Comparison of ENCODE assay signal across 10 cellular contexts in the genomic region with DNA sequence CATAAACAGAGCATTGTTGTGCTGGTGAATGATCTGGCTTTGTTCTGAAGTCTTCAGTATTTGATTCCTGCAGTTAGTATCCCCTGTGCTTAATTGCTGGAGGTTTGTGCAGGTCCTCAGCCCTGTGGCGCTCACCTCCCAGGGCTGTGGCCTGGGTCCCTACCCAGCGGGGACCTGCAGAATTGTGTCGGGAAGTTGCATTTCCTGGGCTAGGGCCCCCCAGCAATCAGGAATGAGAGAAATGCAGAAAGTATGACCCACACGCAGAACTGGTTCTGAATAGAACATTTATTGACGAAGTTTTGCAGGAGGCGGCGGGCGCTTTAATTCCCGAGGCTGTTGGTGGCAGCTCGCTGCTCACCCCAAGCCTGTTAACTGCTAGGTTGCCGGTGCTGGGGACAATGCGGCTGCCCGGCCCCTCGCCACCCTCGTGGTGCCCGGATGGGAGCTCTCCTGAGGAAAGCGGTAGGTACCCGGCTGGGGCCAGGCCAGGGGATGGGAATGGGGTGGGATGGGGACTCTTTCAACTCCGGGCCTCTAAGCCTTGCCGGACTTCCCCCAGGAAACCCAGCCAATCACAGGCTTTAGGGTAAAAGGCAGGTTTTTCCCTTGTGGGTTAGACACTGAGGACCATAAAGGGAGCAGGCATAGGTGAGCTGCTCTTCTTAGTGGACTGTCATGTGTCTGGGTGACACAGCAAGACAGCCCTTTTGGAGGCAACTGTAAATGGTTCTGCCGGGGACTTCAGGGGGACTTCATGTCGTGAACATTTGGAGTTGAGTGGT. TPM values are rescaled to one million over a fixed set of nuclear protein-coding genes. Genes with fewer than 3 reads are reported as not detected.
DNase-seq lines count a peak whose midpoint lies in the region; ATAC-seq and TF ChIP-seq lines count a peak whose summit lies in the region.
"Had no signal": no experiment of that assay in that cellular context is flagged by ENCODE, and none has a peak within 500 bp of the region (broad histone marks: within the 10 kb centered on the region; RNA-seq: fewer than 3 reads in every experiment).

No MANE protein-coding gene starts in this region.

- no peak for ATAC-seq in GM19452 (IDR thresholded peaks at IDR 0.05; ENCODE audit: unreplicated experiment)
- ATAC-seq in GM18517 (IDR thresholded peaks at IDR 0.05; ENCODE audit: unreplicated experiment), result no peak

- H3K27ac ChIP-seq in endodermal cell (ENCODE audit: low read depth, low read length), result no peak overlapping the region
- peak overlapping the region; percentile 78 for H3K27ac ChIP-seq in suprapubic skin

- no peaks in the 10 kb centered on the region for H3K27me3 ChIP-seq in endodermal cell (ENCODE audit: control insufficient read depth, insufficient read depth, low read length, poor library complexity, severe bottlenecking)
- no peaks in the 10 kb centered on the region for H3K27me3 ChIP-seq in suprapubic skin

- peak; percentile 26 for DNase-seq in NCI-H526 treated with DMSO at 0.1 percent for 48 hours (lab: John Stamatoyannopoulos, UW)
- DNase-seq in endodermal cell, result peak; percentile 85
- peak; percentile 67 for DNase-seq in medulla oblongata (ENCODE audit: extremely low spot score)
- peak in 1 of 2 donors; percentile 78 for DNase-seq in suprapubic skin (ENCODE audit: low spot score in 2 of 2)
- no peak for DNase-seq in stimulated activated CD4-positive, alpha-beta T cell treated with anti-CD3 and anti-CD28 coated beads, Interleukin-12 subunit alpha, Interleukin-12 subunit beta, amount 100 ng/mL, for 4 hours
- DNase-seq in EL, result no peak
- DNase-seq: activated effector memory CD4-positive, alpha-beta T cell treated with anti-CD3 and anti-CD28 coated beads, Interleukin-2, amount 50 U/mL, for 16 hours; naive B cell had no signal

- peaks cover 25% of the 10 kb centered on the region for H3K9me3 Mint-ChIP-seq in endodermal cell

- H3K36me3 ChIP-seq in endodermal cell (ENCODE audit: control insufficient read depth, insufficient read depth, low read length), result no peaks in the 10 kb centered on the region
- H3K36me3 ChIP-seq in suprapubic skin, result no peaks in the 10 kb centered on the region

- H3K4me3 Mint-ChIP-seq in endodermal cell, result peak overlapping the region; percentile 50
- H3K4me3 Mint-ChIP-seq: naive B cell had no signal

- peaks cover 24% of the 10 kb centered on the region for H3K36me3 Mint-ChIP-seq in endodermal cell (ENCODE audit: low read depth)

- H3K4me1 Mint-ChIP-seq in endodermal cell, result peaks cover 51% of the 10 kb centered on the region

- peak overlapping the region; percentile 88 for H3K27ac Mint-ChIP-seq in endodermal cell
- H3K27ac Mint-ChIP-seq: naive B cell had no signal

- no peak overlapping the region for H3K9ac ChIP-seq in endodermal cell (ENCODE audit: extremely low read depth, low read length, poor library complexity, severe bottlenecking)

- peaks cover 21% of the 10 kb centered on the region for H3K4me1 ChIP-seq in endodermal cell (ENCODE audit: control insufficient read depth, insufficient read depth, low read length)
- peaks cover 70% of the 10 kb centered on the region for H3K4me1 ChIP-seq in suprapubic skin

- TF ChIP-seq CTCF in endodermal cell (conservative IDR thresholded peaks at IDR 0.05) (no peak), suprapubic skin (IDR thresholded peaks at IDR 0.05) (no peak)

- H3K4me3 ChIP-seq in endodermal cell (ENCODE audit: low read length) (peak overlapping the region; percentile 66), suprapubic skin (peak overlapping the region; percentile 33)

- TF ChIP-seq EP300 in suprapubic skin (IDR thresholded peaks at IDR 0.05), result no peak

- 17 to 29% methylated on average over 9 to 21 of the region's 22 CpGs for WGBS in endodermal cell (ENCODE audit: insufficient coverage in 1 of 2, insufficient read length in 1 of 2), 2 experiments
- 22% methylated on average over 21 of the region's 22 CpGs for WGBS in suprapubic skin

- peaks cover 8% of the 10 kb centered on the region for H3K27me3 Mint-ChIP-seq in endodermal cell (ENCODE audit: insufficient read depth)

- H3K9me3 ChIP-seq in endodermal cell (ENCODE audit: control insufficient read depth, low read length) (peaks cover 28% of the 10 kb centered on the region), suprapubic skin (no peaks in the 10 kb centered on the region)

- no peak for TF ChIP-seq POLR2A in suprapubic skin (IDR thresholded peaks at IDR 0.05)

RNA-seq across cellular contexts. Expression of a gene that starts 11.6 kb away (rescaled TPM):
- 10 to 100 TPM; 31.7 to 52.6 TPM for total RNA-seq in endodermal cell
- polyA plus RNA-seq in endodermal cell (2013, experiment 1 of 2), result 35.6 TPM
- polyA plus RNA-seq in endodermal cell (2013, experiment 2 of 2), result 30.8 TPM
- total RNA-seq in suprapubic skin, result 100 to 1,000 TPM in 1 of 4 donors, 10 to 100 TPM in 3; 60.4 to 140 (median 96.5) TPM

Comparison
In these comparisons a context has a peak if more than half of its experiments do, and no peak if none do; other contexts are left out.
1. DNase-seq: peak in NCI-H526 treated with DMSO at 0.1 percent for 48 hours (single experiment), endodermal cell (single experiment) and medulla oblongata (single experiment); none in stimulated activated CD4-positive, alpha-beta T cell treated with anti-CD3 and anti-CD28 coated beads, Interleukin-12 subunit alpha, Interleukin-12 subunit beta, amount 100 ng/mL, for 4 hours (single experiment) and EL (single experiment).